In the genomic region with DNA sequence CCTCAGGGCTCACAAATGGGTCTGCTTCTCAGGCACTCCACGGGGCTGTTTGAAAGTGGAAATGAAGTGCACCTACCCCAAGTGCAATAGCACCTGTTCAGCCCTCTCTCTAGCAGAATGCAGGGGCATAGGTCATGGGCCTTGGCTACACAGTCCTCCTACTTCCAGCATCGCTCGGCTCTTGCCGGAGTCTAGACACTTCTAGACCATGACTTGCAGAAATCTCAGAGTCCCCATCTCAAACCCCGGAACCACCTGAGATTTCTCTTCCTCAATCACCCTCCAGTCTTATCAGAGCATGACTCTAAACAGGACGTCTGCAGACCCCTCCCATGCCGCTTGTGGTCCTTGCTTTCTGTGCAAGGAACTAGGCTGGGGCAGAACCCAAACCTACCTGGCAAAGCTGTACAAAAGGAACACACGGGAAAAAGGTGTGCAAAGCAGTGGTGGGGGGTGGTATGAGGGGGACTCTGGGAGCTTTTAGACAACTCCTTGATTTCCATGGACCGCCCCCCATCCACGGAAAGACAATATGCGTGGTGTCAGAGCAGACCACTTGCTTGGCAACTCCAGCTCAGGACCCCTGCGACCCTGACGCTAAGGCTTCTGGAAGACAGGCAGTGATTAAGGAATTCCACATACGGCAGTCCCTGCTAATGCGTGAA, we compare ENCODE assay signal across 15 cellular contexts.
A peak's percentile ranks its signal among the peaks of the same experiment; 100 is the strongest.
DNase-seq lines count a peak whose midpoint lies in the region; ATAC-seq, FAIRE-seq and TF ChIP-seq lines count a peak whose summit lies in the region.
"Had no signal": no experiment of that assay in that cellular context is flagged by ENCODE, and none has a peak within 500 bp of the region (broad histone marks: within the 10 kb centered on the region; RNA-seq: fewer than 3 reads in every experiment).

No MANE protein-coding gene starts in this region.

- H3K27me3 ChIP-seq in BLaER1 treated with 17β-estradiol and CSF1 and Interleukin-3, amounts not matched to agents 10 nM and 100 nM: no peaks in the 10 kb centered on the region
- H3K27me3 ChIP-seq: ascending aorta, sigmoid colon had no signal

- no peaks in the 10 kb centered on the region for H3K9me3 Mint-ChIP-seq in nephron progenitor cell
- H3K9me3 Mint-ChIP-seq in activated naive CD4-positive, alpha-beta T cell treated with anti-CD3 and anti-CD28 coated beads, Interleukin-2, amount 10 ng/mL, durations not matched to agents 7 days and 5 days: no peaks in the 10 kb centered on the region
- H3K9me3 Mint-ChIP-seq: WTC11 had no signal

- DNase-seq in GM19239 (ENCODE audit: insufficient read length, low spot score): no peak
- DNase-seq in coronary artery (ENCODE audit: low spot score): peak; percentile 58
- no peak for DNase-seq in nephron progenitor cell
- no peak for DNase-seq in NCI-H187 (lab: John Stamatoyannopoulos, UW)
- DNase-seq in cerebellar nuclear complex (lab: John Stamatoyannopoulos, UW): no peak
- no peak for DNase-seq in activated naive CD4-positive, alpha-beta T cell treated with anti-CD3 and anti-CD28 coated beads, Interleukin-2, amount 10 ng/mL, durations not matched to agents 7 days and 5 days
- DNase-seq: activated naive CD4-positive, alpha-beta T cell treated with Interleukin-2 at 50 U/mL for 16 hours; HCEC 1CT; NCI-H2029; sigmoid colon; stimulated activated CD4-positive, alpha-beta T cell treated with anti-CD3 and anti-CD28 coated beads, Interleukin-1b, Interleukin-23, amount 100 ng/mL, for 48 hours had no signal

- peaks cover 15% of the 10 kb centered on the region for H3K27me3 Mint-ChIP-seq in nephron progenitor cell (ENCODE audit: low read depth, poor library complexity)
- H3K27me3 Mint-ChIP-seq in activated naive CD4-positive, alpha-beta T cell treated with anti-CD3 and anti-CD28 coated beads, Interleukin-2, amount 10 ng/mL, durations not matched to agents 7 days and 5 days: peaks cover 20% of the 10 kb centered on the region

- no peaks in the 10 kb centered on the region for H3K36me3 Mint-ChIP-seq in nephron progenitor cell (ENCODE audit: low read depth)
- peaks cover 1% of the 10 kb centered on the region for H3K36me3 Mint-ChIP-seq in activated naive CD4-positive, alpha-beta T cell treated with anti-CD3 and anti-CD28 coated beads, Interleukin-2, amount 10 ng/mL, durations not matched to agents 7 days and 5 days
- H3K36me3 Mint-ChIP-seq: WTC11 had no signal

- H3K27ac Mint-ChIP-seq in nephron progenitor cell: peak overlapping the region; percentile 77
- H3K27ac Mint-ChIP-seq in activated naive CD4-positive, alpha-beta T cell treated with anti-CD3 and anti-CD28 coated beads, Interleukin-2, amount 10 ng/mL, durations not matched to agents 7 days and 5 days: no peak overlapping the region
- H3K27ac Mint-ChIP-seq: WTC11 had no signal

- H3K9me3 ChIP-seq in BLaER1 treated with 17β-estradiol and CSF1 and Interleukin-3, amounts not matched to agents 10 nM and 100 nM (replicated peaks in 1 of 11): no peaks in the 10 kb centered on the region
- H3K9me3 ChIP-seq: ascending aorta, sigmoid colon had no signal

- H3K4me1 ChIP-seq in BLaER1 treated with 17β-estradiol and CSF1 and Interleukin-3, amounts not matched to agents 10 nM and 100 nM: peaks cover 46 to 100% (median 87%) of the 10 kb centered on the region in 10 experiments

- CTCF ChIA-PET in activated naive CD4-positive, alpha-beta T cell treated with anti-CD3 and anti-CD28 coated beads, Interleukin-2, amount 10 ng/mL, durations not matched to agents 7 days and 5 days (lab: Charles Lee): interaction anchor here (1.0 to 1.5 kb wide), 2 partner anchors 516 to 519 kb away, joined by 3 to 4 read pairs; no protein-coding TSS in a partner anchor

- H4K20me1 ChIP-seq in BLaER1 treated with 17β-estradiol and CSF1 and Interleukin-3, amounts not matched to agents 10 nM and 100 nM: peaks cover 0 to 92% (median 59%) of the 10 kb centered on the region in 11 experiments; a peak in 14 of 22 replicates

- FAIRE-seq in GM19239 (lab: Jason Lieb, UNC): peak; percentile 72

- H3K4me2 ChIP-seq in BLaER1 treated with 17β-estradiol and CSF1 and Interleukin-3, amounts not matched to agents 10 nM and 100 nM: peak overlapping the region; percentile 46 to 96 (median 72)

- H3K4me1 Mint-ChIP-seq in nephron progenitor cell: peaks cover 18% of the 10 kb centered on the region
- H3K4me1 Mint-ChIP-seq in activated naive CD4-positive, alpha-beta T cell treated with anti-CD3 and anti-CD28 coated beads, Interleukin-2, amount 10 ng/mL, durations not matched to agents 7 days and 5 days: peaks cover 23% of the 10 kb centered on the region

- peak overlapping the region in 10 of 11 experiments; percentile 14 to 72 (median 44); a peak in 18 of 22 replicates for H3K27ac ChIP-seq in BLaER1 treated with 17β-estradiol and CSF1 and Interleukin-3, amounts not matched to agents 10 nM and 100 nM
- no peak overlapping the region for H3K27ac ChIP-seq in coronary artery
- H3K27ac ChIP-seq: ascending aorta, sigmoid colon had no signal

- ATAC-seq in HG03571 (IDR thresholded peaks at IDR 0.05; ENCODE audit: unreplicated experiment): no peak
- ATAC-seq: WTC11 had no signal

- peaks cover 0 to 17% (median 0%) of the 10 kb centered on the region in 11 experiments; a peak in 2 of 22 replicates for H3K36me3 ChIP-seq in BLaER1 treated with 17β-estradiol and CSF1 and Interleukin-3, amounts not matched to agents 10 nM and 100 nM
- H3K36me3 ChIP-seq: ascending aorta, sigmoid colon had no signal

- no peak overlapping the region for H3K4me3 Mint-ChIP-seq in nephron progenitor cell
- H3K4me3 Mint-ChIP-seq in activated naive CD4-positive, alpha-beta T cell treated with anti-CD3 and anti-CD28 coated beads, Interleukin-2, amount 10 ng/mL, durations not matched to agents 7 days and 5 days: no peak overlapping the region
- H3K4me3 Mint-ChIP-seq: WTC11 had no signal

- H3K9ac ChIP-seq in BLaER1 treated with 17β-estradiol and CSF1 and Interleukin-3, amounts not matched to agents 10 nM and 100 nM: peak overlapping the region in 3 of 11 experiments; percentile 32 to 43 (median 41); a peak in 4 of 22 replicates

- TF ChIP-seq CTCF in coronary artery (IDR thresholded peaks at IDR 0.05) (no peak), nephron progenitor cell (IDR thresholded peaks at IDR 0.05) (no peak)

- no peak overlapping the region for H3K4me3 ChIP-seq in BLaER1 treated with 17β-estradiol and CSF1 and Interleukin-3, amounts not matched to agents 10 nM and 100 nM
- H3K4me3 ChIP-seq in coronary artery: no peak overlapping the region
- H3K4me3 ChIP-seq: ascending aorta, sigmoid colon had no signal

Comparison
In these comparisons a context has a peak if more than half of its experiments do, and no peak if none do; other contexts are left out.
1. H3K27ac ChIP-seq: peak in BLaER1 treated with 17β-estradiol and CSF1 and Interleukin-3, amounts not matched to agents 10 nM and 100 nM (10 of 11); none in coronary artery (0 of 2).